In the genomic region with DNA sequence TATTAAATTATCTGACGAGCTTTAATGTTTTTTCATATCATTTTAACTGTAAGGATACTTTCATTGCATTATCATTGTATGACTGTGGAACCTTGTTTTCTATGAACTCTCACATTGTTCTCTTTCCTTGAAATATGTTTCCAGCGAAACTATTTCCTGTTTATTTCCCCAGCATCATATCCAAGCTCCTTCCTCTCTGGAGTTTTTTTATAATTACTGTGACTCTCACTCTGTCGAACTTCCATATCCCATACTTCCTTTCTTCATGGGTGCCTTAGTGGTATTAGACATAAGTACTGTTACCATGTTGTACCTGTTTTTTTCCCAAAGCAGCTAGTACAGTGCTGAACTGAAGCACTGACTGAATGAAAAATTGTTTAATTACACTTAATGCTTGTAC, we compare ENCODE assay signal across 8 cellular contexts.
"Had no signal": no experiment of that assay in that cellular context is flagged by ENCODE, and none has a peak within 500 bp of the region (broad histone marks: within the 10 kb centered on the region; RNA-seq: fewer than 3 reads in every experiment).

No MANE protein-coding gene starts in this region.

- DNase-seq: IMR-90, KBM-7, KG1 had no signal

- FAIRE-seq: HTR-8/SVneo, K562 had no signal

- H3K4me3 ChIP-seq: K562 had no signal

- H3K27ac Mint-ChIP-seq: IgD-negative memory B cell had no signal

- ATAC-seq: K562 had no signal

- H3K9ac ChIP-seq: KMS-11 had no signal

- H3K27me3 Mint-ChIP-seq: IgD-negative memory B cell had no signal

- H3K27ac ChIP-seq: HL-60, KMS-11 had no signal

- H3K4me1 Mint-ChIP-seq: IgD-negative memory B cell had no signal

- H3K4me2 ChIP-seq: KMS-11 had no signal

- H3K4me3 Mint-ChIP-seq: IgD-negative memory B cell had no signal

- H3K36me3 Mint-ChIP-seq: IgD-negative memory B cell had no signal
